9 cellular contexts compared by ENCODE assay signal in the genomic region with DNA sequence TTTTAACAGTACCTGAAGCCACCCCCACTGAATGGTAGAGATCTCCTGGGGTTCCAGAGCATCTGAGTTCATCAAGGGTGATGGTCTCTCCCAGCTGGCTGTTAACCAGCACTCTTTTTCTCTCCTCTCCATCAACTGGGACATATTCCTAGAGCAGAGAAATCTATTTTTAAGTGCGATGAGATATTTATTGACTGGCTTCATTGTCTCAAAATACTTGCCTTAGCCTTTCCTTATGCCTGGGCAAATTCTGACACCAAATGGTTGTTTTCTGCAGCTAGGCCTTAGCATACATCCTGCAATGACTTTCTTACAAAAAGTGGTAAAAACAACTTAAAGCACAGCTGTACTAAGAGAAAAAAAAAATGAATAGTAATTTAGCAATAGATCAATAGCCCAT. TPM values are rescaled to one million over a fixed set of nuclear protein-coding genes. Genes with fewer than 3 reads are reported as not detected.
"Had no signal": no experiment of that assay in that cellular context is flagged by ENCODE, and none has a peak within 500 bp of the region (broad histone marks: within the 10 kb centered on the region; RNA-seq: fewer than 3 reads in every experiment).

No MANE protein-coding gene starts in this region.

- FAIRE-seq: G401.6, GM12878, GM12891, GM12892, GM18507, GM19239 had no signal

- ATAC-seq: GM12878 had no signal

- H3K4me3 ChIP-seq: GM12878 had no signal

- DNase-seq: GDM1, GF-D8 had no signal

RNA-seq across cellular contexts. Expression of gene NOSTRIN, which starts 19.6 kb away (rescaled TPM):
- total RNA-seq: G401 had no signal
